ENCODE assay signal across 1 cellular context in the genomic region with DNA sequence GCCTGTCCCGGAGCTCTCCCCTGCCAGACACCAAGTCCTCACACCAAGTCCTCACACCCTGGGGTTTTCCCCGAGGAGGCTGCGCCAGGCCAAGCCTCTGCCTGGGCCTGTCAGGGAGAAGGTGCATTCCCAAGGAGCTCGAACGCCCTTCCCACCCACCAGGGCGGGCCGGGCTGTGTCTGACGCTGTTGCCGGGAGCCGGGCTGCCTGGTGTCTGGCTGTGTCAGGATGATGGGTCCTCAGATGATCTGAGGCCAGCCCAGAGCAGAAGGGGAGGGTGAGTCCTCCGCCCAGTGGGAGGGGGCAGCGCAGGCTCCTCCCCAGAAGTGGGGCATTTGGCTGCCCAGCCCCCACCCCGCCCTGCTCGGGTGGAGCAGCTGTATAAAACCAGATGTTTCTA.
TF ChIP-seq lines count a peak whose summit lies in the region.

No MANE protein-coding gene starts in this region.

TF ChIP-seq in SK-N-SH, 30 proteins besides CTCF, POLR2A, EP300 and RAD21 (continued from another document):
- TF ChIP-seq NFIC (IDR thresholded peaks at IDR 0.05; ENCODE audit: borderline replicate concordance), result no peak
- no peak for TF ChIP-seq RCOR1 (IDR thresholded peaks at IDR 0.05; ENCODE audit: low read length)
- TF ChIP-seq FOXM1 (IDR thresholded peaks at IDR 0.05; ENCODE audit: low read depth), result no peak
- no peak for TF ChIP-seq FOXJ3 (CRISPR knock-in tag; IDR thresholded peaks at IDR 0.05)
- TF ChIP-seq TEAD4 (IDR thresholded peaks at IDR 0.05; ENCODE audit: borderline replicate concordance, insufficient read depth), result no peak
- no peak for TF ChIP-seq EZH2phosphoT487 (IDR thresholded peaks at IDR 0.05; ENCODE audit: borderline replicate concordance, low read depth)
- TF ChIP-seq, protein P1, sequence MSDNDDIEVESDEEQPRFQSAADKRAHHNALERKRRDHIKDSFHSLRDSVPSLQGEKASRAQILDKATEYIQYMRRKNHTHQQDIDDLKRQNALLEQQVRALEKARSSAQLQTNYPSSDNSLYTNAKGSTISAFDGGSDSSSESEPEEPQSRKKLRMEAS (IDR thresholded peaks at IDR 0.05; ENCODE audit: low read depth), result no peak
- TF ChIP-seq TAF1 (IDR thresholded peaks at IDR 0.05; ENCODE audit: borderline replicate concordance, low read depth, low read length), result no peak
- TF ChIP-seq SIN3A (IDR thresholded peaks at IDR 0.05; ENCODE audit: borderline replicate concordance, low read depth, low read length), result no peak
- TF ChIP-seq YY1 (IDR thresholded peaks at IDR 0.05; ENCODE audit: low read depth), result no peak
- TF ChIP-seq JUND (IDR thresholded peaks at IDR 0.05), result no peak
- no peak for TF ChIP-seq MEF2A (IDR thresholded peaks at IDR 0.05; ENCODE audit: borderline replicate concordance, low read depth)
- no peak for TF ChIP-seq TCF12 (IDR thresholded peaks at IDR 0.05)
